Comparison of ENCODE assay signal across 18 cellular contexts in the genomic region with DNA sequence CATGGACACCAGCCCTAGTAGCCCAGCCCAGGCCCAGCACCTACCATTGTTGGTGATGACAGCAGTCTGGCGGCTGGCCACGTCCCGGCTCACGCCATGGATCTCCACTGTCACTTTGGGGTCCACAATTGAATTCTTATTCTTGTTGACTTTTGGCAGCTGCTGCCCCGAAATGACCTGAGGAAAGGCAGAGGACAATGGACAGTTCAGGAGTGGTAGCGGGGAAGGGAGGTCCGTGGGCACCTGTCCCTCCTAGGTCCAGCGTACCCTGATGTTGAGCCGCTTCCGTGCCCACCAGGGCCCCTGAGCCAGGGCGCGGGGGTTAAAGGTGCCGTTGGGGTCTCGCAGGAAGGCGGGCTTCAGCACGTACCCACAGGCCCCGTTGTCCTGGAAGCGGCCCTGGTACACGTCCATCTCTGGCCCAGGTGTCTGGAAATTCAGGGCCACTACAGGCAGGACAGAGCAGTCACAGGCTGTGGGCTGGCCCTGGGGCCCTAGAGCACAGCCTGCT. TPM values are rescaled to one million over a fixed set of nuclear protein-coding genes. Genes with fewer than 3 reads are reported as not detected.
DNase-seq lines count a peak whose midpoint lies in the region; ATAC-seq, FAIRE-seq and TF ChIP-seq lines count a peak whose summit lies in the region.
"Had no signal": no experiment of that assay in that cellular context is flagged by ENCODE, and none has a peak within 500 bp of the region (broad histone marks: within the 10 kb centered on the region; RNA-seq: fewer than 3 reads in every experiment).

No MANE protein-coding gene starts in this region.

- H3K9me3 ChIP-seq in right atrium auricular region: no peaks in the 10 kb centered on the region
- no peaks in the 10 kb centered on the region for H3K9me3 ChIP-seq in K562 (replicated peaks; ENCODE audit: control insufficient read depth, insufficient read depth, low read depth, low read length)
- no peaks in the 10 kb centered on the region for H3K9me3 ChIP-seq in mucosa of descending colon
- H3K9me3 ChIP-seq: BLaER1, Caco-2, HAP-1 had no signal

- POLR2A ChIA-PET in K562 (lab: Yijun Ruan, JAX): interaction anchor here (0.7 kb wide), 1 partner anchor 28 kb away, joined by 5 read pairs; no protein-coding TSS in a partner anchor

- H2AFZ ChIP-seq in K562 (ENCODE audit: low read depth, low read length): no peak overlapping the region

- peaks cover 38% of the 10 kb centered on the region for H3K36me3 Mint-ChIP-seq in stimulated activated effector memory CD8-positive, alpha-beta T cell treated with anti-CD3 and anti-CD28 coated beads, Interleukin-12 subunit alpha, Interleukin-12 subunit beta, amount 100 ng/mL, for 72 hours

- H4K20me1 ChIP-seq in K562 (replicated peaks; ENCODE audit: control insufficient read depth, insufficient read depth, low read length): peaks cover 14% of the 10 kb centered on the region

- ATAC-seq in Right ventricle myocardium inferior (no peak), K562 (no peak), mucosa of descending colon (no peak), GM21619 (IDR thresholded peaks at IDR 0.05; ENCODE audit: unreplicated experiment) (no peak)
- no peak for ATAC-seq in stimulated activated effector memory CD8-positive, alpha-beta T cell treated with anti-CD3 and anti-CD28 coated beads, Interleukin-12 subunit alpha, Interleukin-12 subunit beta, amount 100 ng/mL, for 72 hours

- H3K9me3 Mint-ChIP-seq in stimulated activated effector memory CD8-positive, alpha-beta T cell treated with anti-CD3 and anti-CD28 coated beads, Interleukin-12 subunit alpha, Interleukin-12 subunit beta, amount 100 ng/mL, for 72 hours: no peaks in the 10 kb centered on the region
- H3K9me3 Mint-ChIP-seq: CD8-positive, alpha-beta memory T cell had no signal

- CTCF ChIA-PET in K562 (lab: Yijun Ruan, JAX; ENCODE audit: low intra/inter-chr PET ratio): no interaction called here

- intact Hi-C loops in Right ventricle myocardium inferior (cut with DNase I) (loop anchor here (10.0 kb wide), 1 partner anchor 467 kb away; no protein-coding TSS in a partner anchor), K562 (cut with micrococcal nuclease) (no loop called here), mucosa of descending colon (cut with DNase I, micrococcal nuclease) (no loop called here)

- no peak for TF ChIP-seq EP300 in K562 (IDR thresholded peaks at IDR 0.05; ENCODE audit: low read length)

- H3K79me2 ChIP-seq in K562 (ENCODE audit: control insufficient read depth, insufficient read depth, low read length): no peaks in the 10 kb centered on the region

- H3K4me3 Mint-ChIP-seq in stimulated activated effector memory CD8-positive, alpha-beta T cell treated with anti-CD3 and anti-CD28 coated beads, Interleukin-12 subunit alpha, Interleukin-12 subunit beta, amount 100 ng/mL, for 72 hours: no peak overlapping the region
- H3K4me3 Mint-ChIP-seq: CD8-positive, alpha-beta memory T cell had no signal

- H3K27ac ChIP-seq in right atrium auricular region: no peak overlapping the region
- no peak overlapping the region for H3K27ac ChIP-seq in K562 (ENCODE audit: extremely low read depth, low read depth, low read length)
- H3K27ac ChIP-seq: BLaER1 had no signal

- peak overlapping the region; percentile 87 for H3K27ac Mint-ChIP-seq in stimulated activated effector memory CD8-positive, alpha-beta T cell treated with anti-CD3 and anti-CD28 coated beads, Interleukin-12 subunit alpha, Interleukin-12 subunit beta, amount 100 ng/mL, for 72 hours

- no peak overlapping the region for H3K9ac ChIP-seq in K562 (ENCODE audit: insufficient read depth in 1 of 2, low read depth in 2 of 2, low read length in 2 of 2)
- H3K9ac ChIP-seq: BLaER1 had no signal

- BruUV-seq in K562 (replicated peaks; lab: Mats Ljungman, UMichigan): no TSS peak

- TF ChIP-seq CTCF in right atrium auricular region (IDR thresholded peaks at IDR 0.05) (no peak), K562 (IDR thresholded peaks at IDR 0.05 in 2 of 3, conservative IDR thresholded peaks at IDR 0.05 in 1 of 3; ENCODE audit: insufficient read depth in 2 of 3, low read depth in 1 of 3, low read length in 3 of 3) (no peak), mucosa of descending colon (IDR thresholded peaks at IDR 0.05) (no peak)

- no peak for TF ChIP-seq RAD21 in K562 (CRISPR knock-in tag; conservative IDR thresholded peaks at IDR 0.05 in 1 of 2, IDR thresholded peaks at IDR 0.05 in 1 of 2)

- in situ Hi-C loops in K562 (cut with MboI): no loop called here

- WGBS in K562 (ENCODE audit: insufficient coverage, low coverage, missing lambda C conversion rate): 96% methylated on average over 19 of the region's 19 CpGs

- H3K4me1 Mint-ChIP-seq in stimulated activated effector memory CD8-positive, alpha-beta T cell treated with anti-CD3 and anti-CD28 coated beads, Interleukin-12 subunit alpha, Interleukin-12 subunit beta, amount 100 ng/mL, for 72 hours: peaks cover 29% of the 10 kb centered on the region

- H3K4me1 ChIP-seq in right atrium auricular region: peaks cover 0 to 8% of the 10 kb centered on the region in 2 donors
- H3K4me1 ChIP-seq in K562 (replicated peaks in 1 of 2; ENCODE audit: control insufficient read depth in 2 of 2, insufficient read depth in 2 of 2, low read length in 2 of 2): peaks cover 6 to 50% of the 10 kb centered on the region in 2 experiments; a peak in 4 of 5 replicates
- peaks cover 28% of the 10 kb centered on the region for H3K4me1 ChIP-seq in mucosa of descending colon (ENCODE audit: low read depth)
- H3K4me1 ChIP-seq: HAP-1 had no signal

- peak; percentile 25; the same call in 1 of the 2 replicates for TF ChIP-seq POLR2A in K562 (conservative IDR thresholded peaks at IDR 0.05)

- no peak overlapping the region for H3K4me2 ChIP-seq in K562 (ENCODE audit: insufficient read depth, low read length)
- H3K4me2 ChIP-seq: BLaER1 had no signal

- FAIRE-seq in K562 (lab: Jason Lieb, UNC): no peak
- FAIRE-seq: GM12892, H1 had no signal

- DNase-seq in Right ventricle myocardium inferior (ENCODE audit: missing footprints): peak; percentile 51
- no peak for DNase-seq in right atrium auricular region (ENCODE audit: low spot score)
- DNase-seq in K562 (ENCODE audit: extremely low read depth in 1 of 4, low spot score in 3 of 4): no peak
- peak in 2 of 3 donors; percentile 36 to 45 for DNase-seq in mucosa of descending colon
- DNase-seq in stimulated activated effector memory CD8-positive, alpha-beta T cell treated with anti-CD3 and anti-CD28 coated beads, Interleukin-12 subunit alpha, Interleukin-12 subunit beta, amount 100 ng/mL, for 72 hours (ENCODE audit: low spot score in 2 of 2): no peak
- no peak for DNase-seq in cerebellar cortex (ENCODE audit: low spot score)
- DNase-seq: 8988T; AML-193; Caco-2; CD8-positive, alpha-beta memory T cell; DND-41; GDM1 had no signal

- H3K9me1 ChIP-seq in K562 (ENCODE audit: control insufficient read depth, insufficient read depth, low read length): peaks cover 10% of the 10 kb centered on the region

- H3K36me3 ChIP-seq in right atrium auricular region (peaks cover 36% of the 10 kb centered on the region), K562 (ENCODE audit: control insufficient read depth, insufficient read depth, low read length) (peaks cover 78% of the 10 kb centered on the region), mucosa of descending colon (ENCODE audit: low read depth) (no peaks in the 10 kb centered on the region)

- H3K27me3 ChIP-seq in right atrium auricular region (no peaks in the 10 kb centered on the region), K562 (ENCODE audit: control insufficient read depth in 2 of 2, insufficient read depth in 2 of 2, low read length in 2 of 2) (no peaks in the 10 kb centered on the region)
- H3K27me3 ChIP-seq: BLaER1 had no signal

- H3K4me3 ChIP-seq in right atrium auricular region (no peak overlapping the region), K562 (no peak overlapping the region), mucosa of descending colon (no peak overlapping the region)
- H3K4me3 ChIP-seq: BLaER1, HAP-1 had no signal

RNA-seq across cellular contexts. Expression of a gene that starts 17.7 kb away (rescaled TPM):
- total RNA-seq in Right ventricle myocardium inferior (4.4 TPM), right atrium auricular region (10 to 100 TPM in 1 of 2 donors, 1 to 10 TPM in 1; 4.2 to 12.2 TPM), K562 (2014; rRNA removed) (12.6 and 17.4 TPM in 2 replicates), K562 (2014; rRNA removed; fragmentation: Illumina TruSeq; extraction: Trizol) (3.3 and 4.3 TPM in 2 replicates), K562 (2015; rRNA removed; fragmentation: Illumina TruSeq; extraction: Trizol) (8.8 and 9.2 TPM in 2 replicates), K562 (2021) (12.4 and 13.4 TPM in 2 replicates), mucosa of descending colon (100 to 1,000 TPM in 2 of 3 donors, 10 to 100 TPM in 1; 69.7 to 197 (median 150) TPM)
- 21.1 and 67.2 TPM in 2 replicates for total RNA-seq in K562 (2011; cell fraction: chromatin; rRNA removed; ENCODE audit: low replicate concordance)
- total RNA-seq in K562 (2011; cell fraction: nucleolus; rRNA removed): 38.7 and 48.8 TPM in 2 replicates
- 25.6 and 29.8 TPM in 2 replicates for total RNA-seq in K562 (2011; cell fraction: nucleoplasm; rRNA removed)
- polyA plus RNA-seq in K562 (2011; rRNA removed) (7.7 and 10.6 TPM in 2 replicates), K562 (2014; fragmentation: Illumina TruSeq; extraction: Trizol) (8.7 and 9.8 TPM in 2 replicates), K562 (2014; fragmentation: Nextera tagmentation; extraction: Ambion mirVana) (under 1 TPM; 0.11 to 0.49 TPM), K562 (2014; rRNA removed) (16.0 and 18.1 TPM in 2 replicates)
- polyA plus RNA-seq in K562 (2011; cell fraction: cytosol; rRNA removed): 9.8 and 17.0 TPM in 2 replicates
- 51.3 and 85.1 TPM in 2 replicates for polyA plus RNA-seq in K562 (2011; cell fraction: nucleus; rRNA removed)
- polyA plus RNA-seq in K562 (2012): 10.0 and 15.4 TPM in 2 replicates
- polyA minus RNA-seq in K562 (2011; rRNA and poly(A)+ RNA removed): 10.8 and 11.9 TPM in 2 replicates
- polyA minus RNA-seq in K562 (2011; cell fraction: cytosol; rRNA and poly(A)+ RNA removed): 2.6 and 4.9 TPM in 2 replicates
- 32.0 and 33.5 TPM in 2 replicates for polyA minus RNA-seq in K562 (2011; cell fraction: nucleus; rRNA and poly(A)+ RNA removed)

RNA-seq across cellular contexts. Expression of a gene that starts 21.2 kb away (rescaled TPM):
- total RNA-seq in Right ventricle myocardium inferior (10.7 TPM), right atrium auricular region (10 to 100 TPM in 1 of 2 donors, 1 to 10 TPM in 1; 8.7 to 15.5 TPM), K562 (2014; rRNA removed) (152 and 190 TPM in 2 replicates), K562 (2014; rRNA removed; fragmentation: Illumina TruSeq; extraction: Trizol) (60.7 and 88.3 TPM in 2 replicates), K562 (2015; rRNA removed; fragmentation: Illumina TruSeq; extraction: Trizol) (47.5 and 50.1 TPM in 2 replicates), K562 (2021) (149 and 161 TPM in 2 replicates), mucosa of descending colon (100 to 1,000 TPM in 1 of 3 donors, 10 to 100 TPM in 2; 38.2 to 113 (median 66.5) TPM)
- total RNA-seq in K562 (2011; cell fraction: chromatin; rRNA removed; ENCODE audit: low replicate concordance): 283 and 655 TPM in 2 replicates
- total RNA-seq in K562 (2011; cell fraction: nucleolus; rRNA removed): 463 and 540 TPM in 2 replicates
- 244 and 351 TPM in 2 replicates for total RNA-seq in K562 (2011; cell fraction: nucleoplasm; rRNA removed)
- polyA plus RNA-seq in K562 (2011; rRNA removed) (209 and 284 TPM in 2 replicates), K562 (2014; fragmentation: Illumina TruSeq; extraction: Trizol) (135 and 145 TPM in 2 replicates), K562 (2014; fragmentation: Nextera tagmentation; extraction: Ambion mirVana) (10 to 100 TPM in 1 of 2 experiments, 1 to 10 TPM in 1; 5.4 to 11.0 TPM), K562 (2014; rRNA removed) (116 and 140 TPM in 2 replicates)
- polyA plus RNA-seq in K562 (2011; cell fraction: cytosol; rRNA removed): 214 and 249 TPM in 2 replicates
- polyA plus RNA-seq in K562 (2011; cell fraction: nucleus; rRNA removed): 1,089 and 1,150 TPM in 2 replicates
- 67.9 and 83.7 TPM in 2 replicates for polyA plus RNA-seq in K562 (2012)
- polyA minus RNA-seq in K562 (2011; rRNA and poly(A)+ RNA removed): 191 and 192 TPM in 2 replicates
- 144 and 183 TPM in 2 replicates for polyA minus RNA-seq in K562 (2011; cell fraction: cytosol; rRNA and poly(A)+ RNA removed)
- 158 and 240 TPM in 2 replicates for polyA minus RNA-seq in K562 (2011; cell fraction: nucleus; rRNA and poly(A)+ RNA removed)

RNA-seq across cellular contexts. Expression of a gene that starts 30.8 kb away (rescaled TPM):
- total RNA-seq in Right ventricle myocardium inferior: 0.08 TPM
- under 1 TPM; 0.22 to 0.35 TPM for total RNA-seq in right atrium auricular region
- 0.12 TPM in 1 of 2 replicates, not detected in the other for total RNA-seq in K562 (2011; cell fraction: chromatin; rRNA removed; ENCODE audit: low replicate concordance)
- not detected in 2 replicates for total RNA-seq in K562 (2011; cell fraction: nucleolus; rRNA removed)
- total RNA-seq in K562 (2011; cell fraction: nucleoplasm; rRNA removed): not detected in 2 replicates
- not detected in 2 replicates for total RNA-seq in K562 (2014; rRNA removed)
- total RNA-seq in K562 (2014; rRNA removed; fragmentation: Illumina TruSeq; extraction: Trizol): not detected in 2 replicates
- not detected in 2 replicates for total RNA-seq in K562 (2015; rRNA removed; fragmentation: Illumina TruSeq; extraction: Trizol)
- total RNA-seq in K562 (2021): 0.02 TPM in 1 of 2 replicates, not detected in the other
- polyA plus RNA-seq in K562 (2011; rRNA removed): not detected in 2 replicates
- 0.01 TPM in 1 of 2 replicates, not detected in the other for polyA plus RNA-seq in K562 (2011; cell fraction: cytosol; rRNA removed)
- polyA plus RNA-seq in K562 (2011; cell fraction: nucleus; rRNA removed): 0.06 and 0.18 TPM in 2 replicates
- 0.10 and 0.18 TPM in 2 replicates for polyA plus RNA-seq in K562 (2012)
- not detected in 2 replicates for polyA plus RNA-seq in K562 (2014; fragmentation: Illumina TruSeq; extraction: Trizol)
- polyA plus RNA-seq in K562 (2014; fragmentation: Nextera tagmentation; extraction: Ambion mirVana): under 1 TPM; 0.07 to 0.08 TPM
- polyA plus RNA-seq in K562 (2014; rRNA removed): not detected in 2 replicates
- polyA minus RNA-seq in K562 (2011; rRNA and poly(A)+ RNA removed): not detected in 2 replicates
- polyA minus RNA-seq in K562 (2011; cell fraction: cytosol; rRNA and poly(A)+ RNA removed): not detected in 2 replicates
- not detected in 2 replicates for polyA minus RNA-seq in K562 (2011; cell fraction: nucleus; rRNA and poly(A)+ RNA removed)
- 1 to 10 TPM in 2 of 3 donors, under 1 TPM in 1; 0.73 to 1.7 (median 1.5) TPM for total RNA-seq in mucosa of descending colon
- total RNA-seq: HT1080 had no signal

Comparison
In these comparisons a context has a peak if more than half of its experiments do, and no peak if none do; other contexts are left out.
1. DNase-seq: peak in Right ventricle myocardium inferior (single experiment) and mucosa of descending colon (2 of 3); none in right atrium auricular region (single experiment), K562 (0 of 4), stimulated activated effector memory CD8-positive, alpha-beta T cell treated with anti-CD3 and anti-CD28 coated beads, Interleukin-12 subunit alpha, Interleukin-12 subunit beta, amount 100 ng/mL, for 72 hours (0 of 2) and cerebellar cortex (single experiment).